10 cellular contexts compared by ENCODE assay signal in the genomic region with DNA sequence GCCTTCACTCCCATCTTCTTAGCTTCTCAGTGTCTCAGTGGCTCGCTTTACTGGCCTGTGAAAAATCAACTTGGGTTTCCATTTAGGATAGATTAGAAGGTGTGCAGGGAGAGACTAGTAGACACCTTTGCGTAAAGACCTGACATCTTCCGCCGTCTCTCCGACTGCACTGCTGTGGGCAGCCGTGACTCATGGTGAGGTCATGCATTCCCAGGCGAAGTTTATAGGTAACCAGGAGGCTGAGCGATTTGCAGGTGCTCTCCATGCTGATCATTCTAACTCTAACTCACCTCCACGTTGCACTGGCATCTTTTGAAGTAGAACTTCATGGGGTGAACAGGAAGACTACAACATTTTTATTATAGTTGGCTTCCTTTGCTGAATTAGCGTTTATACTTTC.
DNase-seq lines count a peak whose midpoint lies in the region; ATAC-seq and TF ChIP-seq lines count a peak whose summit lies in the region.
"Had no signal": no experiment of that assay in that cellular context is flagged by ENCODE, and none has a peak within 500 bp of the region (broad histone marks: within the 10 kb centered on the region; RNA-seq: fewer than 3 reads in every experiment).

No MANE protein-coding gene starts in this region.

- 0 out of 2 replicates have a peak overlapping the region, but pooled peaks have one; percentile 7 for H3K9ac ChIP-seq in DND-41 (ENCODE audit: low read depth, low read length)
- no peak overlapping the region for H3K9ac ChIP-seq in PC-3 (ENCODE audit: low read length)

- H3K27ac ChIP-seq in DND-41 (ENCODE audit: low read length), result peak overlapping the region; percentile 98
- peak overlapping the region; percentile 85 for H3K27ac ChIP-seq in PC-3 (ENCODE audit: low read length)
- no peak overlapping the region for H3K27ac ChIP-seq in prostate gland

- H3K9me3 Mint-ChIP-seq in immature natural killer cell, result no peaks in the 10 kb centered on the region

- H3K9me2 ChIP-seq in PC-3 (replicated peaks; ENCODE audit: low read length), result no peaks in the 10 kb centered on the region

- in situ Hi-C loops in astrocyte of the spinal cord (cut with HindIII; ENCODE audit: low sequenced_read_pairs), result no loop called here

- H3K27me3 ChIP-seq in DND-41 (ENCODE audit: insufficient read depth, low read length, poor library complexity), result no peaks in the 10 kb centered on the region
- H3K27me3 ChIP-seq in PC-3 (ENCODE audit: low read length), result no peaks in the 10 kb centered on the region
- H3K27me3 ChIP-seq in prostate gland (replicated peaks; ENCODE audit: insufficient read depth), result no peaks in the 10 kb centered on the region

- H3K4me3 Mint-ChIP-seq in immature natural killer cell, result no peak overlapping the region

- no peak overlapping the region for H2AFZ ChIP-seq in DND-41 (ENCODE audit: low read depth, low read length)
- H2AFZ ChIP-seq in PC-3 (ENCODE audit: low read length), result 0 out of 2 replicates have a peak overlapping the region, but pooled peaks have one; percentile 32

- no peaks in the 10 kb centered on the region for H4K20me1 ChIP-seq in DND-41 (ENCODE audit: insufficient read depth, low read length)
- H4K20me1 ChIP-seq in PC-3 (ENCODE audit: low read length), result no peaks in the 10 kb centered on the region

- DNase-seq in DND-41 (no peak), PC-3 (peak; percentile 94), astrocyte of the spinal cord (ENCODE audit: low read depth, low spot score) (peak; percentile 60), prostate gland (ENCODE audit: low spot score) (peak; percentile 46), immature natural killer cell (no peak), ecto neural progenitor cell (ENCODE audit: low spot score) (no peak)
- DNase-seq: anterior cingulate cortex, midbrain had no signal

- no peaks in the 10 kb centered on the region for H3K9me3 ChIP-seq in DND-41 (ENCODE audit: insufficient read depth, low read length, severe bottlenecking)
- H3K9me3 ChIP-seq in PC-3 (ENCODE audit: low read length), result no peaks in the 10 kb centered on the region
- H3K9me3 ChIP-seq in prostate gland, result no peaks in the 10 kb centered on the region

- TF ChIP-seq POLR2A in prostate gland (IDR thresholded peaks at IDR 0.05), result no peak

- H3K4me1 ChIP-seq in DND-41 (ENCODE audit: insufficient read depth, low read length), result peaks cover 100% of the 10 kb centered on the region
- H3K4me1 ChIP-seq in PC-3 (ENCODE audit: insufficient read depth, low read length), result peaks cover 33% of the 10 kb centered on the region
- no peaks in the 10 kb centered on the region for H3K4me1 ChIP-seq in prostate gland (replicated peaks)

- H3F3A ChIP-seq in PC-3 (ENCODE audit: low read length, unreplicated experiment), result no peaks in the 10 kb centered on the region

- H3K79me2 ChIP-seq in DND-41 (ENCODE audit: insufficient read depth, low read length), result peaks cover 25% of the 10 kb centered on the region
- no peaks in the 10 kb centered on the region for H3K79me2 ChIP-seq in PC-3 (ENCODE audit: low read length)

- BruUV-seq in PC-3 (replicated peaks; lab: Mats Ljungman, UMichigan), result no TSS peak

- H3K4me2 ChIP-seq in DND-41 (ENCODE audit: insufficient read depth, low read length) (no peak overlapping the region), PC-3 (ENCODE audit: low read length) (peak overlapping the region; percentile 59)

- WGBS in prostate gland, result 49% methylated on average over 10 of the region's 10 CpGs

- H3K4me3 ChIP-seq in DND-41 (ENCODE audit: low read depth in 1 of 2, low read length in 2 of 2) (no peak overlapping the region), PC-3 (ENCODE audit: low read length) (no peak overlapping the region), astrocyte of the spinal cord (ENCODE audit: low read depth, low read length) (no peak overlapping the region), prostate gland (no peak overlapping the region)

- CTCF ChIA-PET in PC-3 (lab: Charles Lee), result no interaction called here

- H3K27ac Mint-ChIP-seq in immature natural killer cell, result no peak overlapping the region

- intact Hi-C loops in PC-3 (cut with micrococcal nuclease) (no loop called here), prostate gland (cut with DNase I) (no loop called here)

- ATAC-seq in DND-41 (ENCODE audit: insufficient read depth, low read depth) (no peak), PC-3 (peak; percentile 87), GM19455 (IDR thresholded peaks at IDR 0.05; ENCODE audit: unreplicated experiment) (no peak), HG03280 (IDR thresholded peaks at IDR 0.05; ENCODE audit: unreplicated experiment) (no peak)

- H3K4me1 Mint-ChIP-seq in immature natural killer cell, result peaks cover 0 to 2% of the 10 kb centered on the region in 2 donors

- POLR2A ChIA-PET in PC-3 (lab: Charles Lee; ENCODE audit: unreplicated experiment), result no interaction called here

- H3K36me3 ChIP-seq in DND-41 (ENCODE audit: insufficient read depth, low read length) (no peaks in the 10 kb centered on the region), PC-3 (ENCODE audit: low read depth, low read length) (no peaks in the 10 kb centered on the region), prostate gland (no peaks in the 10 kb centered on the region)

- TF ChIP-seq CTCF in DND-41 (IDR thresholded peaks at IDR 0.05; ENCODE audit: borderline replicate concordance, extremely low read depth, low read length, poor library complexity, severe bottlenecking), result no peak
- no peak for TF ChIP-seq CTCF in PC-3 (conservative IDR thresholded peaks at IDR 0.05; ENCODE audit: low read depth, low read length)
- TF ChIP-seq CTCF in astrocyte of the spinal cord (IDR thresholded peaks at IDR 0.05; ENCODE audit: low read depth, low read length), result no peak
- no peak for TF ChIP-seq CTCF in prostate gland (IDR thresholded peaks at IDR 0.05)

- no peaks in the 10 kb centered on the region for H3K36me3 Mint-ChIP-seq in immature natural killer cell

- peaks cover 1 to 14% (median 3%) of the 10 kb centered on the region in 3 donors for H3K27me3 Mint-ChIP-seq in immature natural killer cell (ENCODE audit: low read depth in 3 of 3)

Comparison
In these comparisons a context has a peak if more than half of its experiments do, and no peak if none do; other contexts are left out.
1. DNase-seq: peak in PC-3 (single experiment), astrocyte of the spinal cord (single experiment) and prostate gland (single experiment); none in DND-41 (single experiment), immature natural killer cell (0 of 3) and ecto neural progenitor cell (single experiment).
2. H3K27ac ChIP-seq: peak in DND-41 (single experiment) and PC-3 (single experiment); none in prostate gland (0 of 2).